Comparison of ENCODE assay signal across 8 cellular contexts in genomic region chr19:56595548-56595899, GRCh38. TPM values are rescaled to one million over a fixed set of nuclear protein-coding genes. Genes with fewer than 3 reads are reported as not detected.
DNase-seq lines count a peak whose midpoint lies in the region; ATAC-seq and TF ChIP-seq lines count a peak whose summit lies in the region.

No MANE protein-coding gene starts in this region.

- peaks cover 24% of the 10 kb centered on the region for H3K9me3 Mint-ChIP-seq in activated T-cell treated with anti-CD3 and anti-CD28 coated beads, Interleukin-2, amount 50 U/mL, for 4 hours

- no peak for TF ChIP-seq POLR2A in gastrocnemius medialis (IDR thresholded peaks at IDR 0.05)

- intact Hi-C loops in gastrocnemius medialis (cut with DNase I; ENCODE audit: low total_unique reads): loop anchor here (1.0 to 10.0 kb wide), 7 partner anchors 28 to 451 kb away; partner anchors contain the start of genes ZFP28, ZNF444, ZNF470 and ZNF471

- ATAC-seq in activated T-cell treated with anti-CD3 and anti-CD28 coated beads, Interleukin-2, amount 50 U/mL, for 4 hours: peak; percentile 27 to 41
- ATAC-seq in foreskin keratinocyte (peak; percentile 58), gastrocnemius medialis (no peak)

- no peak for TF ChIP-seq CTCF in foreskin keratinocyte (conservative IDR thresholded peaks at IDR 0.05)
- TF ChIP-seq CTCF in gastrocnemius medialis (IDR thresholded peaks at IDR 0.05 in 4 of 5, conservative IDR thresholded peaks at IDR 0.05 in 1 of 5): no peak
- no peak for TF ChIP-seq CTCF in GM13976 (IDR thresholded peaks at IDR 0.05; ENCODE audit: borderline replicate concordance, control extremely low read depth, extremely low read depth, insufficient read depth, missing control alignments)

- peaks cover 8% of the 10 kb centered on the region for H3K4me1 ChIP-seq in SJSA1 (replicated peaks)
- no peaks in the 10 kb centered on the region for H3K4me1 ChIP-seq in foreskin keratinocyte
- H3K4me1 ChIP-seq in gastrocnemius medialis: peaks cover 12 to 18% of the 10 kb centered on the region in 2 donors

- H3K27me3 Mint-ChIP-seq in activated T-cell treated with anti-CD3 and anti-CD28 coated beads, Interleukin-2, amount 50 U/mL, for 4 hours (ENCODE audit: low read depth): no peaks in the 10 kb centered on the region

- H3K36me3 Mint-ChIP-seq in activated T-cell treated with anti-CD3 and anti-CD28 coated beads, Interleukin-2, amount 50 U/mL, for 4 hours (ENCODE audit: insufficient read depth): peaks cover 21% of the 10 kb centered on the region

- H3K4me3 ChIP-seq in SJSA1 (peak overlapping the region; percentile 72), gastrocnemius medialis (peak overlapping the region; percentile 73 to 98 (median 84))

- no peak overlapping the region for H3K27ac ChIP-seq in SJSA1
- no peak overlapping the region for H3K27ac ChIP-seq in foreskin keratinocyte
- peak overlapping the region; percentile 76 to 82 (median 78) for H3K27ac ChIP-seq in gastrocnemius medialis

- H3K4me3 Mint-ChIP-seq in activated T-cell treated with anti-CD3 and anti-CD28 coated beads, Interleukin-2, amount 50 U/mL, for 4 hours: peak overlapping the region; percentile 96

- in situ Hi-C loops in gastrocnemius medialis (cut with MboI; ENCODE audit: low sequenced_read_pairs in 4 of 4): no loop called here
- in situ Hi-C loops in GM13976 (cut with MboI; ENCODE audit: low sequenced_read_pairs, unreplicated experiment): no loop called here

- H3K9me3 ChIP-seq in SJSA1 (replicated peaks): peaks cover 6% of the 10 kb centered on the region; the same call in 1 of the 2 replicates
- no peaks in the 10 kb centered on the region for H3K9me3 ChIP-seq in gastrocnemius medialis

- H3K4me1 Mint-ChIP-seq in activated T-cell treated with anti-CD3 and anti-CD28 coated beads, Interleukin-2, amount 50 U/mL, for 4 hours (ENCODE audit: low read depth): peaks cover 18% of the 10 kb centered on the region

- H3K36me3 ChIP-seq in SJSA1 (peaks cover 19% of the 10 kb centered on the region), gastrocnemius medialis (peaks cover 0 to under 1% of the 10 kb centered on the region in 2 donors)

- H3K27me3 ChIP-seq in SJSA1 (replicated peaks): no peaks in the 10 kb centered on the region
- no peaks in the 10 kb centered on the region for H3K27me3 ChIP-seq in foreskin keratinocyte
- no peaks in the 10 kb centered on the region for H3K27me3 ChIP-seq in gastrocnemius medialis

- DNase-seq in activated T-cell treated with anti-CD3 and anti-CD28 coated beads, Interleukin-2, amount 50 U/mL, for 4 hours: no peak
- no peak for DNase-seq in activated T-cell treated with anti-CD3 and anti-CD28 coated beads for 4 hours
- DNase-seq in SJSA1 (ENCODE audit: low read depth in 1 of 2, low spot score in 2 of 2): no peak
- no peak for DNase-seq in foreskin keratinocyte
- no peak for DNase-seq in gastrocnemius medialis
- DNase-seq in GM13976 (ENCODE audit: low spot score): no peak
- DNase-seq in germinal center (ENCODE audit: low spot score): no peak
- DNase-seq in pons (ENCODE audit: low spot score): no peak

RNA-seq across cellular contexts. Expression of gene ZNF71, which starts 0.4 kb away (rescaled TPM):
- total RNA-seq in activated T-cell treated with anti-CD3 and anti-CD28 coated beads, Interleukin-2, amount 50 U/mL, for 4 hours: 1 to 10 TPM; 6.3 to 7.1 (median 6.4) TPM
- total RNA-seq in SJSA1 (2014; rRNA removed; shearing (Covaris generic)): 4.4 and 7.4 TPM in 2 replicates
- total RNA-seq in foreskin keratinocyte: 6.9 and 7.5 TPM in 2 replicates
- 5.1 and 5.3 TPM in 2 replicates for polyA plus RNA-seq in foreskin keratinocyte
- 1 to 10 TPM; 6.7 to 7.5 (median 7.4) TPM for total RNA-seq in gastrocnemius medialis

RNA-seq across cellular contexts. Expression of gene ZNF470, which starts 28.3 kb away (rescaled TPM):
- total RNA-seq in activated T-cell treated with anti-CD3 and anti-CD28 coated beads, Interleukin-2, amount 50 U/mL, for 4 hours: 1 to 10 TPM; 1.4 to 1.8 (median 1.7) TPM
- 0.60 and 2.3 TPM in 2 replicates for total RNA-seq in SJSA1 (2014; rRNA removed; shearing (Covaris generic))
- total RNA-seq in foreskin keratinocyte: 2.9 and 3.1 TPM in 2 replicates
- polyA plus RNA-seq in foreskin keratinocyte: 1.8 and 2.0 TPM in 2 replicates
- 1 to 10 TPM in 1 of 4 donors, under 1 TPM in 3; 0.32 to 2.0 (median 0.83) TPM for total RNA-seq in gastrocnemius medialis

RNA-seq across cellular contexts. Expression of gene SMIM17, which starts 47.4 kb away (rescaled TPM):
- total RNA-seq in activated T-cell treated with anti-CD3 and anti-CD28 coated beads, Interleukin-2, amount 50 U/mL, for 4 hours: not detected
- 0.45 TPM in 1 of 2 replicates, not detected in the other for total RNA-seq in SJSA1 (2014; rRNA removed; shearing (Covaris generic))
- total RNA-seq in foreskin keratinocyte (not detected in 2 replicates), gastrocnemius medialis (under 1 TPM in 1 of 4 donors, not detected in 3; 0.39 TPM)
- not detected in 2 replicates for polyA plus RNA-seq in foreskin keratinocyte

RNA-seq across cellular contexts. Expression of gene ZFP28, which starts 56.8 kb away (rescaled TPM):
- total RNA-seq in activated T-cell treated with anti-CD3 and anti-CD28 coated beads, Interleukin-2, amount 50 U/mL, for 4 hours: 1 to 10 TPM; 1.1 to 2.3 (median 1.4) TPM
- total RNA-seq in SJSA1 (2014; rRNA removed; shearing (Covaris generic)): 1.4 and 28.1 TPM in 2 replicates
- total RNA-seq in foreskin keratinocyte (8.1 and 8.6 TPM in 2 replicates), gastrocnemius medialis (1 to 10 TPM; 2.6 to 5.7 (median 4.9) TPM)
- 2.4 and 2.9 TPM in 2 replicates for polyA plus RNA-seq in foreskin keratinocyte

Comparison
In these comparisons a context has a peak if more than half of its experiments do, and no peak if none do; other contexts are left out.
1. ATAC-seq: peak in activated T-cell treated with anti-CD3 and anti-CD28 coated beads, Interleukin-2, amount 50 U/mL, for 4 hours (2 of 2) and foreskin keratinocyte (single experiment); none in gastrocnemius medialis (0 of 2).
2. H3K27ac ChIP-seq: peak in gastrocnemius medialis (4 of 4); none in SJSA1 (single experiment) and foreskin keratinocyte (single experiment).